Comparison of ENCODE assay signal across 26 cellular contexts in the genomic region with DNA sequence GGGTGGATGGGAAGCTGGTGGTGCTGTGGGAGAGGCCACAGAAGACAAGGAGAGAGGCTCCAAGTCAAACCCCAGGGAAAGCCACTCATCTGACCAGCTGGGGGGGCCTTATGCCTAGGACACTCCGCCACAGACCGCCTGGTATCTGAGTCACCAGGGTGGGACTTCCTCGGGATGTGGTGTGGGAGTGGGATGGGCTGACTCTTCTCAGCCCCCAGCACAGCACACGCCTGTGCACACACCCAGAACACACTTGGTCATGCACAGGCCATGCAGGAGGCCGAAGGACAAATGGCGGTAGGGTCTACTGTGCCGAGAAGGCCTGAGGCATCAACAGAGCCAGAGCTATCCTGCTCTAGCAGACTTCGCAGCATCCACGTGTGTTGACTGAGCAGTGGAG.
A peak's percentile ranks its signal among the peaks of the same experiment; 100 is the strongest.
DNase-seq lines count a peak whose midpoint lies in the region; ATAC-seq, FAIRE-seq and TF ChIP-seq lines count a peak whose summit lies in the region.
"Had no signal": no experiment of that assay in that cellular context is flagged by ENCODE, and none has a peak within 500 bp of the region (broad histone marks: within the 10 kb centered on the region; RNA-seq: fewer than 3 reads in every experiment).

No MANE protein-coding gene starts in this region.

- no peaks in the 10 kb centered on the region for H3K4me1 ChIP-seq in kidney (ENCODE audit: control insufficient read depth in 1 of 2, insufficient read depth in 1 of 2, low read depth in 1 of 2, low read length in 2 of 2)
- H3K4me1 ChIP-seq: HAP-1 had no signal

- peak; percentile 16 for ATAC-seq in stimulated activated naive CD8-positive, alpha-beta T cell treated with anti-CD3 and anti-CD28 coated beads, Interleukin-15, Interleukin-2, amounts not matched to agents 100 U/mL and 50 U/mL, for 24 hours
- no peak for ATAC-seq in stimulated activated naive CD8-positive, alpha-beta T cell treated with anti-CD3 and anti-CD28 coated beads, Interleukin-15, amount 100 ng/mL, for 72 hours
- no peak for ATAC-seq in stimulated activated naive B cell treated with anti-CD40 and anti-IgM and Interleukin-4, amounts not matched to agents 10 μg/mL and 1 μg/mL and 100 μg/mL, for 72 hours (replicated peaks)
- ATAC-seq: GM23338 had no signal

- no peak overlapping the region for H3K4me3 ChIP-seq in kidney (ENCODE audit: low read length in 2 of 2)
- H3K4me3 ChIP-seq: BLaER1, GM23338, HAP-1 had no signal

- no peak overlapping the region for H3K9ac ChIP-seq in kidney (ENCODE audit: low read length in 2 of 2)
- H3K9ac ChIP-seq: BLaER1, KMS-11 had no signal

- no peaks in the 10 kb centered on the region for H3K4me1 Mint-ChIP-seq in stimulated activated naive CD8-positive, alpha-beta T cell treated with anti-CD3 and anti-CD28 coated beads, Interleukin-15, amount 100 ng/mL, for 72 hours
- no peaks in the 10 kb centered on the region for H3K4me1 Mint-ChIP-seq in stimulated activated naive B cell treated with anti-CD40 and anti-IgM and Interleukin-4, amounts not matched to agents 10 μg/mL and 1 μg/mL and 100 μg/mL, for 72 hours
- H3K4me1 Mint-ChIP-seq: GM23338, IgD-negative memory B cell had no signal

- no peak overlapping the region for H3K4me3 Mint-ChIP-seq in stimulated activated naive CD8-positive, alpha-beta T cell treated with anti-CD3 and anti-CD28 coated beads, Interleukin-15, amount 100 ng/mL, for 72 hours
- H3K4me3 Mint-ChIP-seq in stimulated activated naive B cell treated with anti-CD40 and anti-IgM and Interleukin-4, amounts not matched to agents 10 μg/mL and 1 μg/mL and 100 μg/mL, for 72 hours: no peak overlapping the region
- H3K4me3 Mint-ChIP-seq: CD4-positive, alpha-beta T cell; GM23338; HFFc6; IgD-negative memory B cell had no signal

- intact Hi-C loops in kidney (cut with DNase I) (no loop called here), posterior vena cava (cut with DNase I) (no loop called here)

- H3K27ac Mint-ChIP-seq in stimulated activated naive CD8-positive, alpha-beta T cell treated with anti-CD3 and anti-CD28 coated beads, Interleukin-15, amount 100 ng/mL, for 72 hours: no peak overlapping the region
- H3K27ac Mint-ChIP-seq in stimulated activated naive B cell treated with anti-CD40 and anti-IgM and Interleukin-4, amounts not matched to agents 10 μg/mL and 1 μg/mL and 100 μg/mL, for 72 hours: no peak overlapping the region
- H3K27ac Mint-ChIP-seq: CD4-positive, alpha-beta T cell; GM23338; HFFc6; IgD-negative memory B cell had no signal

- no peaks in the 10 kb centered on the region for H3K27me3 Mint-ChIP-seq in stimulated activated naive CD8-positive, alpha-beta T cell treated with anti-CD3 and anti-CD28 coated beads, Interleukin-15, amount 100 ng/mL, for 72 hours
- H3K27me3 Mint-ChIP-seq in stimulated activated naive B cell treated with anti-CD40 and anti-IgM and Interleukin-4, amounts not matched to agents 10 μg/mL and 1 μg/mL and 100 μg/mL, for 72 hours: peaks cover 0 to 5% of the 10 kb centered on the region in 2 donors
- H3K27me3 Mint-ChIP-seq: CD4-positive, alpha-beta T cell had no signal

- TF ChIP-seq CTCF in kidney (IDR thresholded peaks at IDR 0.05; ENCODE audit: borderline replicate concordance, extremely low read depth, insufficient read depth): no peak

- no peaks in the 10 kb centered on the region for H3K9me3 Mint-ChIP-seq in stimulated activated naive CD8-positive, alpha-beta T cell treated with anti-CD3 and anti-CD28 coated beads, Interleukin-15, amount 100 ng/mL, for 72 hours
- no peaks in the 10 kb centered on the region for H3K9me3 Mint-ChIP-seq in stimulated activated naive B cell treated with anti-CD40 and anti-IgM and Interleukin-4, amounts not matched to agents 10 μg/mL and 1 μg/mL and 100 μg/mL, for 72 hours
- H3K9me3 Mint-ChIP-seq: CD4-positive, alpha-beta T cell; GM23338; HFFc6; IgD-negative memory B cell had no signal

- FAIRE-seq in kidney (lab: Jason Lieb, UNC): no peak
- FAIRE-seq: A204.1, D721Med had no signal

- H3K36me3 ChIP-seq in kidney (ENCODE audit: control insufficient read depth in 1 of 2, insufficient read depth in 2 of 2, low read length in 2 of 2): no peaks in the 10 kb centered on the region
- H3K36me3 ChIP-seq: BLaER1, HAP-1 had no signal

- H3K9me3 ChIP-seq in kidney (ENCODE audit: control insufficient read depth in 1 of 2, low read length in 2 of 2): no peaks in the 10 kb centered on the region
- H3K9me3 ChIP-seq: BLaER1, HAP-1 had no signal

- no peak overlapping the region for H3K27ac ChIP-seq in kidney (ENCODE audit: low read depth in 2 of 2, low read length in 2 of 2)
- H3K27ac ChIP-seq: BLaER1, KMS-11 had no signal

- no peak for DNase-seq in stimulated activated naive CD8-positive, alpha-beta T cell treated with anti-CD3 and anti-CD28 coated beads, Interleukin-15, Interleukin-2, amounts not matched to agents 100 U/mL and 50 U/mL, for 24 hours
- DNase-seq in stimulated activated naive CD8-positive, alpha-beta T cell treated with anti-CD3 and anti-CD28 coated beads, Interleukin-15, amount 100 ng/mL, for 72 hours: no peak
- DNase-seq in kidney: peak; percentile 45
- peak; percentile 49 for DNase-seq in posterior vena cava (ENCODE audit: low spot score)
- DNase-seq in NCI-H2227 (lab: John Stamatoyannopoulos, UW; ENCODE audit: unreplicated experiment): no peak
- no peak for DNase-seq in mucosa of gallbladder (ENCODE audit: low spot score)
- no peak for DNase-seq in stimulated activated naive B cell treated with anti-CD40 and anti-IgM and Interleukin-4, amounts not matched to agents 10 μg/mL and 1 μg/mL and 100 μg/mL, for 72 hours
- DNase-seq: CD4-positive, alpha-beta T cell; HFFc6; MM.1S; NCI-H1048; NCI-H1417; NCI-H1694; NCI-H2029 treated with DMSO at 0.1 percent for 48 hours; NCI-H2227 treated with DMSO at 0.1 percent for 48 hours; NCI-H510A; NCI-H69; RPMI8226; SHP77 treated with DMSO at 0.1 percent for 48 hours had no signal

- H3K36me3 Mint-ChIP-seq in stimulated activated naive B cell treated with anti-CD40 and anti-IgM and Interleukin-4, amounts not matched to agents 10 μg/mL and 1 μg/mL and 100 μg/mL, for 72 hours: no peaks in the 10 kb centered on the region
- H3K36me3 Mint-ChIP-seq: IgD-negative memory B cell had no signal

Comparison
In these comparisons a context has a peak if more than half of its experiments do, and no peak if none do; other contexts are left out.
1. DNase-seq: peak in kidney (single experiment) and posterior vena cava (single experiment); none in stimulated activated naive CD8-positive, alpha-beta T cell treated with anti-CD3 and anti-CD28 coated beads, Interleukin-15, Interleukin-2, amounts not matched to agents 100 U/mL and 50 U/mL, for 24 hours (single experiment), stimulated activated naive CD8-positive, alpha-beta T cell treated with anti-CD3 and anti-CD28 coated beads, Interleukin-15, amount 100 ng/mL, for 72 hours (0 of 2), NCI-H2227 (single experiment), mucosa of gallbladder (single experiment) and stimulated activated naive B cell treated with anti-CD40 and anti-IgM and Interleukin-4, amounts not matched to agents 10 μg/mL and 1 μg/mL and 100 μg/mL, for 72 hours (single experiment).